ENCODE assay signal across 10 cellular contexts in genomic region chr1:162003061-162003824, GRCh38. TPM values are rescaled to one million over a fixed set of nuclear protein-coding genes. Genes with fewer than 3 reads are reported as not detected.
DNase-seq lines count a peak whose midpoint lies in the region; ATAC-seq and TF ChIP-seq lines count a peak whose summit lies in the region.
"Had no signal": no experiment of that assay in that cellular context is flagged by ENCODE, and none has a peak within 500 bp of the region (broad histone marks: within the 10 kb centered on the region; RNA-seq: fewer than 3 reads in every experiment).

No MANE protein-coding gene starts in this region.

- peaks cover 33% of the 10 kb centered on the region for H3K27me3 Mint-ChIP-seq in T-helper 17 cell
- H3K27me3 Mint-ChIP-seq in activated CD8-positive, alpha-beta memory T cell treated with anti-CD3 and anti-CD28 coated beads, Interleukin-2, amount 10 ng/mL, durations not matched to agents 7 days and 5 days = peaks cover 29% of the 10 kb centered on the region
- H3K27me3 Mint-ChIP-seq: activated CD4-positive, alpha-beta T cell treated with anti-CD3 and anti-CD28 coated beads, Interleukin-2, amount 10 ng/mL, durations not matched to agents 7 days and 5 days; CD4-positive, alpha-beta T cell had no signal

- TF ChIP-seq CTCF in AG04450 (IDR thresholded peaks at IDR 0.05; ENCODE audit: low read depth, low read length) (no peak), colonic mucosa (IDR thresholded peaks at IDR 0.05) (no peak)

- intact Hi-C loops in colonic mucosa (cut with DNase I) = no loop called here

- DNase-seq in AG04450 (ENCODE audit: low read depth, low spot score) (peak; percentile 70), NCI-H2227 (lab: John Stamatoyannopoulos, UW; ENCODE audit: unreplicated experiment) (peak; percentile 21), colonic mucosa (no peak), myocyte (ENCODE audit: low read depth) (peak; percentile 100), T-helper 17 cell (no peak), inferior parietal cortex (ENCODE audit: extremely low spot score) (no peak)
- DNase-seq in activated CD8-positive, alpha-beta memory T cell treated with anti-CD3 and anti-CD28 coated beads, Interleukin-2, amount 10 ng/mL, durations not matched to agents 7 days and 5 days = no peak
- DNase-seq: activated CD4-positive, alpha-beta T cell treated with anti-CD3 and anti-CD28 coated beads, Interleukin-2, amount 10 ng/mL, durations not matched to agents 7 days and 5 days; CD4-positive, alpha-beta T cell had no signal

- H3K27ac Mint-ChIP-seq in T-helper 17 cell = no peak overlapping the region
- H3K27ac Mint-ChIP-seq in activated CD8-positive, alpha-beta memory T cell treated with anti-CD3 and anti-CD28 coated beads, Interleukin-2, amount 10 ng/mL, durations not matched to agents 7 days and 5 days = no peak overlapping the region
- H3K27ac Mint-ChIP-seq: activated CD4-positive, alpha-beta T cell treated with anti-CD3 and anti-CD28 coated beads, Interleukin-2, amount 10 ng/mL, durations not matched to agents 7 days and 5 days; CD4-positive, alpha-beta T cell had no signal

- H3K4me1 ChIP-seq in colonic mucosa = no peaks in the 10 kb centered on the region

- H3K4me1 Mint-ChIP-seq in T-helper 17 cell = no peaks in the 10 kb centered on the region
- peaks cover 2% of the 10 kb centered on the region for H3K4me1 Mint-ChIP-seq in activated CD8-positive, alpha-beta memory T cell treated with anti-CD3 and anti-CD28 coated beads, Interleukin-2, amount 10 ng/mL, durations not matched to agents 7 days and 5 days

- H3K9me3 Mint-ChIP-seq in activated CD8-positive, alpha-beta memory T cell treated with anti-CD3 and anti-CD28 coated beads, Interleukin-2, amount 10 ng/mL, durations not matched to agents 7 days and 5 days (ENCODE audit: low read depth) = no peaks in the 10 kb centered on the region
- H3K9me3 Mint-ChIP-seq: activated CD4-positive, alpha-beta T cell treated with anti-CD3 and anti-CD28 coated beads, Interleukin-2, amount 10 ng/mL, durations not matched to agents 7 days and 5 days; CD4-positive, alpha-beta T cell had no signal

- no peak overlapping the region for H3K4me3 Mint-ChIP-seq in T-helper 17 cell
- no peak overlapping the region for H3K4me3 Mint-ChIP-seq in activated CD8-positive, alpha-beta memory T cell treated with anti-CD3 and anti-CD28 coated beads, Interleukin-2, amount 10 ng/mL, durations not matched to agents 7 days and 5 days
- H3K4me3 Mint-ChIP-seq: activated CD4-positive, alpha-beta T cell treated with anti-CD3 and anti-CD28 coated beads, Interleukin-2, amount 10 ng/mL, durations not matched to agents 7 days and 5 days; CD4-positive, alpha-beta T cell had no signal

- POLR2A ChIA-PET in AG04450 (lab: Yijun Ruan, JAX) = interaction anchor here (0.6 to 1.9 kb wide), 3 partner anchors 15 to 62 kb away, joined by 3 to 8 read pairs (median 4); partner anchors contain the start of gene OLFML2B

- H3K9ac ChIP-seq in colonic mucosa (ENCODE audit: low read depth in 2 of 2, low read length in 2 of 2) = no peak overlapping the region

- H3K36me3 Mint-ChIP-seq in T-helper 17 cell (ENCODE audit: low read depth) = no peaks in the 10 kb centered on the region
- no peaks in the 10 kb centered on the region for H3K36me3 Mint-ChIP-seq in activated CD8-positive, alpha-beta memory T cell treated with anti-CD3 and anti-CD28 coated beads, Interleukin-2, amount 10 ng/mL, durations not matched to agents 7 days and 5 days

- CTCF ChIA-PET in AG04450 (lab: Charles Lee) = interaction anchor here (1.1 to 1.5 kb wide), 4 partner anchors 8 to 262 kb away, joined by 3 to 10 read pairs (median 4); no protein-coding TSS in a partner anchor
- CTCF ChIA-PET in activated CD8-positive, alpha-beta memory T cell treated with anti-CD3 and anti-CD28 coated beads, Interleukin-2, amount 10 ng/mL, durations not matched to agents 7 days and 5 days (lab: Charles Lee) = no interaction called here

- ATAC-seq in T-helper 17 cell (no peak), HG03039 (IDR thresholded peaks at IDR 0.05; ENCODE audit: unreplicated experiment) (no peak)
- no peak for ATAC-seq in activated CD8-positive, alpha-beta memory T cell treated with anti-CD3 and anti-CD28 coated beads, Interleukin-2, amount 10 ng/mL, durations not matched to agents 7 days and 5 days

- no peaks in the 10 kb centered on the region; the same call in 1 of the 2 replicates for H3K9me3 ChIP-seq in AG04450 (ENCODE audit: control insufficient read depth, insufficient read depth, low read length)
- H3K9me3 ChIP-seq in colonic mucosa = no peaks in the 10 kb centered on the region
- H3K9me3 ChIP-seq in T-helper 17 cell (ENCODE audit: control insufficient read depth, low read length, poor library complexity, severe bottlenecking) = no peaks in the 10 kb centered on the region

- H3K27ac ChIP-seq in AG04450 (ENCODE audit: low read depth, low read length) = peak overlapping the region; percentile 68
- peak overlapping the region; percentile 12 for H3K27ac ChIP-seq in colonic mucosa

- H3K36me3 ChIP-seq in colonic mucosa = no peaks in the 10 kb centered on the region

- H3K4me3 ChIP-seq in AG04450 (ENCODE audit: low read depth, low read length) (no peak overlapping the region; the same call in 1 of the 2 replicates), colonic mucosa (no peak overlapping the region)

- peaks cover 7% of the 10 kb centered on the region for H3K27me3 ChIP-seq in AG04450 (ENCODE audit: control insufficient read depth, insufficient read depth, low read length)
- H3K27me3 ChIP-seq in colonic mucosa = no peaks in the 10 kb centered on the region

RNA-seq across cellular contexts. Expression of gene OLFML2B, which starts 20.4 kb away (rescaled TPM):
- polyA plus RNA-seq in AG04450 (2011; rRNA removed) = 0.68 and 1.2 TPM in 2 replicates
- 0.91 and 1.4 TPM in 2 replicates for polyA minus RNA-seq in AG04450 (2011; rRNA and poly(A)+ RNA removed)
- 1 to 10 TPM in 1 of 2 donors, under 1 TPM in 1; 0.57 to 5.2 TPM for total RNA-seq in colonic mucosa
- 139 and 216 TPM in 2 replicates for total RNA-seq in myocyte
- 96.3 TPM for polyA plus RNA-seq in myocyte (2012)
- total RNA-seq in T-helper 17 cell = not detected
- not detected for total RNA-seq in activated CD8-positive, alpha-beta memory T cell treated with anti-CD3 and anti-CD28 coated beads, Interleukin-2, amount 10 ng/mL, durations not matched to agents 7 days and 5 days
- total RNA-seq: activated CD4-positive, alpha-beta T cell treated with anti-CD3 and anti-CD28 coated beads, Interleukin-2, amount 10 ng/mL, durations not matched to agents 7 days and 5 days had no signal

Comparison
In these comparisons a context has a peak if more than half of its experiments do, and no peak if none do; other contexts are left out.
1. DNase-seq: peak in AG04450 (single experiment), NCI-H2227 (single experiment) and myocyte (single experiment); none in colonic mucosa (single experiment), T-helper 17 cell (0 of 3), activated CD8-positive, alpha-beta memory T cell treated with anti-CD3 and anti-CD28 coated beads, Interleukin-2, amount 10 ng/mL, durations not matched to agents 7 days and 5 days (single experiment) and inferior parietal cortex (single experiment).
2. RNA of gene OLFML2B, which starts 20.4 kb away (total RNA-seq): 139 to 216 TPM in myocyte; 0.57 to 5.2 TPM in colonic mucosa, not detected in T-helper 17 cell and not detected in activated CD8-positive, alpha-beta memory T cell treated with anti-CD3 and anti-CD28 coated beads, Interleukin-2, amount 10 ng/mL, durations not matched to agents 7 days and 5 days; every median in the first group is over 10 times any median in the second.